10 cellular contexts compared by ENCODE assay signal in genomic region chr21:43053112-43053511, GRCh38. TPM values are rescaled to one million over a fixed set of nuclear protein-coding genes. Genes with fewer than 3 reads are reported as not detected.
DNase-seq lines count a peak whose midpoint lies in the region; ATAC-seq, FAIRE-seq and TF ChIP-seq lines count a peak whose summit lies in the region.
"Not testable (repeated sequence)": the region's sequence is repeated elsewhere in the genome, so short reads cannot be mapped to it uniquely, and the experiment has no call there.
"Had no signal": no experiment of that assay in that cellular context is flagged by ENCODE, and none has a peak within 500 bp of the region (broad histone marks: within the 10 kb centered on the region; RNA-seq: fewer than 3 reads in every experiment).

No MANE protein-coding gene starts in this region.

- not testable (repeated sequence) for H3F3A ChIP-seq in PC-3 (ENCODE audit: low read length, unreplicated experiment)

- BruUV-seq in A673 (replicated peaks; lab: Mats Ljungman, UMichigan) (TSS peak; percentile 65), Calu3 (replicated peaks; lab: Mats Ljungman, UMichigan) (TSS peak; percentile 53), PC-3 (replicated peaks; lab: Mats Ljungman, UMichigan) (TSS peak; percentile 23), K562 (replicated peaks; lab: Mats Ljungman, UMichigan) (TSS peak; percentile 75), mammary epithelial cell (replicated peaks; lab: Mats Ljungman, UMichigan) (TSS peak; percentile 57)

- H3K9me1 ChIP-seq in K562 (ENCODE audit: control insufficient read depth, insufficient read depth, low read length) = not testable (repeated sequence)

- TF ChIP-seq CTCF in A673 (conservative IDR thresholded peaks at IDR 0.05; ENCODE audit: low read depth, low read length); Calu3 (IDR thresholded peaks at IDR 0.05; ENCODE audit: unreplicated experiment); PC-3 (conservative IDR thresholded peaks at IDR 0.05; ENCODE audit: low read depth, low read length); K562 (IDR thresholded peaks at IDR 0.05 in 2 of 3, conservative IDR thresholded peaks at IDR 0.05 in 1 of 3; ENCODE audit: insufficient read depth in 2 of 3, low read depth in 1 of 3, low read length in 3 of 3); mammary epithelial cell (conservative IDR thresholded peaks at IDR 0.05 in 1 of 2, IDR thresholded peaks at IDR 0.05 in 1 of 2; ENCODE audit: extremely low read depth in 1 of 2, insufficient read depth in 1 of 2, low read depth in 1 of 2, low read length in 2 of 2); upper lobe of right lung (IDR thresholded peaks at IDR 0.05): not testable (repeated sequence)

- not testable (repeated sequence) for H3K4me1 ChIP-seq in A673 (ENCODE audit: insufficient read depth, low read length, poor library complexity, severe bottlenecking); PC-3 (ENCODE audit: insufficient read depth, low read length); K562 (replicated peaks in 1 of 2; ENCODE audit: control insufficient read depth in 2 of 2, insufficient read depth in 2 of 2, low read length in 2 of 2); mammary epithelial cell (ENCODE audit: insufficient read depth, low read length); upper lobe of right lung

- H3K9me3 ChIP-seq in A673 (ENCODE audit: low read depth, low read length, poor library complexity, severe bottlenecking); PC-3 (ENCODE audit: low read length); K562 (replicated peaks; ENCODE audit: control insufficient read depth, insufficient read depth, low read depth, low read length); mammary epithelial cell (replicated peaks; ENCODE audit: insufficient read depth, low read length); upper lobe of right lung: not testable (repeated sequence)

- dilution Hi-C loops in mammary epithelial cell (cut with HindIII; ENCODE audit: low sequenced_read_pairs) = not testable (repeated sequence)

- not testable (repeated sequence) for H3K4me3 ChIP-seq in A673 (ENCODE audit: low read depth, low read length, poor library complexity, severe bottlenecking); PC-3 (ENCODE audit: low read length); K562; mammary epithelial cell (replicated peaks in 1 of 3; ENCODE audit: insufficient read depth in 1 of 3, low read depth in 2 of 3, low read length in 3 of 3); upper lobe of right lung

- FAIRE-seq in K562 (lab: Jason Lieb, UNC) = peak; percentile 65

- not testable (repeated sequence) for H3K36me3 ChIP-seq in A673 (ENCODE audit: insufficient read depth, low read length, poor library complexity, severe bottlenecking); PC-3 (ENCODE audit: low read depth, low read length); K562 (ENCODE audit: control insufficient read depth, insufficient read depth, low read length); mammary epithelial cell (ENCODE audit: insufficient read depth, low read length); upper lobe of right lung

- H3K4me1 Mint-ChIP-seq in Calu3 (ENCODE audit: low read depth, unreplicated experiment) = not testable (repeated sequence)

- not testable (repeated sequence) for DNase-seq in A673 (ENCODE audit: low spot score); Calu3; PC-3; K562 (ENCODE audit: extremely low read depth in 1 of 4, low spot score in 3 of 4); mammary epithelial cell; upper lobe of right lung

- CTCF ChIA-PET in A673 (lab: Charles Lee); Calu3 (lab: Charles Lee); PC-3 (lab: Charles Lee); K562 (lab: Yijun Ruan, JAX; ENCODE audit: low intra/inter-chr PET ratio); mammary epithelial cell (lab: Charles Lee; ENCODE audit: low non-redundant PET): not testable (repeated sequence)

- H3K4me3 Mint-ChIP-seq in Calu3 (ENCODE audit: low read depth, unreplicated experiment) = not testable (repeated sequence)

- WGBS in K562 (ENCODE audit: insufficient coverage, low coverage, missing lambda C conversion rate) = no CpG with 5 or more reads among the region's 13 CpGs
- WGBS in mammary epithelial cell (ENCODE audit: low coverage, missing lambda C conversion rate) = no CpG with 5 or more reads among the region's 13 CpGs

- H2AFZ ChIP-seq in PC-3 (ENCODE audit: low read length); K562 (ENCODE audit: low read depth, low read length); mammary epithelial cell (ENCODE audit: low read depth, low read length): not testable (repeated sequence)

- not testable (repeated sequence) for TF ChIP-seq POLR2A in K562 (conservative IDR thresholded peaks at IDR 0.05)

- not testable (repeated sequence) for ATAC-seq in PC-3, K562
- peak; percentile 52 for ATAC-seq in upper lobe of right lung

- not testable (repeated sequence) for H4K20me1 ChIP-seq in PC-3 (ENCODE audit: low read length); K562 (replicated peaks; ENCODE audit: control insufficient read depth, insufficient read depth, low read length); mammary epithelial cell (ENCODE audit: insufficient read depth, low read length)

- H3K9me2 ChIP-seq in PC-3 (replicated peaks; ENCODE audit: low read length) = not testable (repeated sequence)

- intact Hi-C loops in A673 (cut with micrococcal nuclease; ENCODE audit: unreplicated experiment); Calu3 (cut with micrococcal nuclease; ENCODE audit: unreplicated experiment); PC-3 (cut with micrococcal nuclease); K562 (cut with micrococcal nuclease); mammary epithelial cell (cut with micrococcal nuclease); upper lobe of right lung (cut with DNase I): not testable (repeated sequence)

- H3K36me3 Mint-ChIP-seq in Calu3 (ENCODE audit: insufficient read depth, unreplicated experiment) = not testable (repeated sequence)

- POLR2A ChIA-PET in A673 (lab: Charles Lee; ENCODE audit: low non-redundant PET); PC-3 (lab: Charles Lee; ENCODE audit: unreplicated experiment); K562 (lab: Yijun Ruan, JAX): not testable (repeated sequence)

- in situ Hi-C loops in K562 (cut with MboI); mammary epithelial cell (cut with MboI; ENCODE audit: low sequenced_read_pairs in 2 of 2): not testable (repeated sequence)

- not testable (repeated sequence) for TF ChIP-seq EP300 in K562 (IDR thresholded peaks at IDR 0.05; ENCODE audit: low read length)

- not testable (repeated sequence) for H3K79me2 ChIP-seq in PC-3 (ENCODE audit: low read length); K562 (ENCODE audit: control insufficient read depth, insufficient read depth, low read length); mammary epithelial cell (ENCODE audit: insufficient read depth, low read length)

- not testable (repeated sequence) for TF ChIP-seq RAD21 in K562 (CRISPR knock-in tag; conservative IDR thresholded peaks at IDR 0.05 in 1 of 2, IDR thresholded peaks at IDR 0.05 in 1 of 2)

- not testable (repeated sequence) for H3K27me3 ChIP-seq in A673 (replicated peaks; ENCODE audit: insufficient read depth, low read depth, low read length, poor library complexity); PC-3 (ENCODE audit: low read length); K562 (ENCODE audit: control insufficient read depth in 2 of 2, insufficient read depth in 2 of 2, low read length in 2 of 2); mammary epithelial cell (ENCODE audit: insufficient read depth, low read length); upper lobe of right lung

- not testable (repeated sequence) for H3K27me3 Mint-ChIP-seq in Calu3 (ENCODE audit: unreplicated experiment)

- not testable (repeated sequence) for H3K9ac ChIP-seq in PC-3 (ENCODE audit: low read length); K562 (ENCODE audit: insufficient read depth in 1 of 2, low read depth in 2 of 2, low read length in 2 of 2); mammary epithelial cell (ENCODE audit: insufficient read depth, low read length)

- H3K9me3 Mint-ChIP-seq in Calu3 (ENCODE audit: low read depth, unreplicated experiment) = not testable (repeated sequence)

- not testable (repeated sequence) for H3K4me2 ChIP-seq in PC-3 (ENCODE audit: low read length); K562 (ENCODE audit: insufficient read depth, low read length); mammary epithelial cell (ENCODE audit: insufficient read depth, low read depth, low read length)

- H3K27ac Mint-ChIP-seq in Calu3 (ENCODE audit: unreplicated experiment) = not testable (repeated sequence)

- H3K27ac ChIP-seq in A673 (ENCODE audit: low read depth, low read length, poor library complexity, severe bottlenecking); PC-3 (ENCODE audit: low read length); K562 (ENCODE audit: extremely low read depth, low read depth, low read length); mammary epithelial cell (ENCODE audit: insufficient read depth, low read depth, low read length); upper lobe of right lung: not testable (repeated sequence)

RNA-seq across cellular contexts. Expression of gene CBS, which starts 22.5 kb away (rescaled TPM):
- total RNA-seq in A673 (2021) = 126 and 166 TPM in 2 replicates
- total RNA-seq in Calu3 (2022) = 109 and 124 TPM in 2 replicates
- total RNA-seq in PC-3 (2014; rRNA removed) = 8.9 and 9.6 TPM in 2 replicates
- 790 and 1,561 TPM in 2 replicates for total RNA-seq in K562 (2011; cell fraction: chromatin; rRNA removed; ENCODE audit: low replicate concordance)
- 789 and 809 TPM in 2 replicates for total RNA-seq in K562 (2011; cell fraction: nucleolus; rRNA removed)
- total RNA-seq in K562 (2011; cell fraction: nucleoplasm; rRNA removed) = 557 and 648 TPM in 2 replicates
- 248 and 305 TPM in 2 replicates for total RNA-seq in K562 (2014; rRNA removed)
- total RNA-seq in K562 (2014; rRNA removed; fragmentation: Illumina TruSeq; extraction: Trizol) = 61.3 and 76.2 TPM in 2 replicates
- total RNA-seq in K562 (2015; rRNA removed; fragmentation: Illumina TruSeq; extraction: Trizol) = 95.1 and 105 TPM in 2 replicates
- 364 and 419 TPM in 2 replicates for total RNA-seq in K562 (2021)
- 152 and 199 TPM in 2 replicates for polyA plus RNA-seq in K562 (2011; rRNA removed)
- polyA plus RNA-seq in K562 (2011; cell fraction: cytosol; rRNA removed) = 85.9 and 97.4 TPM in 2 replicates
- polyA plus RNA-seq in K562 (2011; cell fraction: nucleus; rRNA removed) = 1,179 and 1,399 TPM in 2 replicates
- polyA plus RNA-seq in K562 (2012) = 209 and 400 TPM in 2 replicates
- polyA plus RNA-seq in K562 (2014; fragmentation: Illumina TruSeq; extraction: Trizol) = 165 and 263 TPM in 2 replicates
- 1 to 10 TPM; 4.6 to 9.0 TPM for polyA plus RNA-seq in K562 (2014; fragmentation: Nextera tagmentation; extraction: Ambion mirVana)
- polyA plus RNA-seq in K562 (2014; rRNA removed) = 382 and 472 TPM in 2 replicates
- 69.7 and 88.6 TPM in 2 replicates for polyA minus RNA-seq in K562 (2011; rRNA and poly(A)+ RNA removed)
- 64.9 and 69.5 TPM in 2 replicates for polyA minus RNA-seq in K562 (2011; cell fraction: cytosol; rRNA and poly(A)+ RNA removed)
- polyA minus RNA-seq in K562 (2011; cell fraction: nucleus; rRNA and poly(A)+ RNA removed) = 257 and 271 TPM in 2 replicates
- 100 to 1,000 TPM in 1 of 2 donors, 10 to 100 TPM in 1; 65.5 to 167 TPM for total RNA-seq in mammary epithelial cell
- polyA plus RNA-seq in mammary epithelial cell = 28.3 TPM
- polyA minus RNA-seq in mammary epithelial cell = 18.8 TPM
- 69.0 TPM for total RNA-seq in upper lobe of right lung
- total RNA-seq: CD4-positive, CD25-positive, alpha-beta regulatory T cell had no signal
- polyA plus RNA-seq: CD14-positive monocyte; CD4-positive, alpha-beta memory T cell; CD8-positive, alpha-beta memory T cell had no signal

RNA-seq across cellular contexts. Expression of gene U2AF1, which starts 54.3 kb away (rescaled TPM):
- total RNA-seq in A673 (2021) (24.5 and 46.7 TPM in 2 replicates), Calu3 (2022) (22.9 and 24.1 TPM in 2 replicates), PC-3 (2014; rRNA removed) (43.4 and 49.3 TPM in 2 replicates), K562 (2014; rRNA removed) (60.1 and 95.6 TPM in 2 replicates), K562 (2014; rRNA removed; fragmentation: Illumina TruSeq; extraction: Trizol) (36.3 and 47.7 TPM in 2 replicates), K562 (2015; rRNA removed; fragmentation: Illumina TruSeq; extraction: Trizol) (43.9 and 44.9 TPM in 2 replicates), K562 (2021) (27.2 and 29.6 TPM in 2 replicates), mammary epithelial cell (10 to 100 TPM; 22.7 to 29.7 TPM), upper lobe of right lung (34.9 TPM)
- total RNA-seq in K562 (2011; cell fraction: chromatin; rRNA removed; ENCODE audit: low replicate concordance) = 93.3 and 227 TPM in 2 replicates
- total RNA-seq in K562 (2011; cell fraction: nucleolus; rRNA removed) = 57.0 and 64.3 TPM in 2 replicates
- total RNA-seq in K562 (2011; cell fraction: nucleoplasm; rRNA removed) = 127 and 246 TPM in 2 replicates
- polyA plus RNA-seq in K562 (2011; rRNA removed) (27.5 and 30.9 TPM in 2 replicates), K562 (2014; fragmentation: Illumina TruSeq; extraction: Trizol) (194 and 205 TPM in 2 replicates), K562 (2014; fragmentation: Nextera tagmentation; extraction: Ambion mirVana) (10 to 100 TPM; 87.0 to 88.1 TPM), K562 (2014; rRNA removed) (173 and 213 TPM in 2 replicates), mammary epithelial cell (50.2 TPM)
- 68.1 and 141 TPM in 2 replicates for polyA plus RNA-seq in K562 (2011; cell fraction: cytosol; rRNA removed)
- polyA plus RNA-seq in K562 (2011; cell fraction: nucleus; rRNA removed) = 91.0 and 91.7 TPM in 2 replicates
- 114 and 185 TPM in 2 replicates for polyA plus RNA-seq in K562 (2012)
- polyA minus RNA-seq in K562 (2011; rRNA and poly(A)+ RNA removed) = 57.0 and 63.3 TPM in 2 replicates
- polyA minus RNA-seq in K562 (2011; cell fraction: cytosol; rRNA and poly(A)+ RNA removed) = 7.6 and 12.4 TPM in 2 replicates
- polyA minus RNA-seq in K562 (2011; cell fraction: nucleus; rRNA and poly(A)+ RNA removed) = 51.2 and 97.9 TPM in 2 replicates
- polyA minus RNA-seq in mammary epithelial cell = 13.1 TPM
